30 cellular contexts compared by ENCODE assay signal in the genomic region with DNA sequence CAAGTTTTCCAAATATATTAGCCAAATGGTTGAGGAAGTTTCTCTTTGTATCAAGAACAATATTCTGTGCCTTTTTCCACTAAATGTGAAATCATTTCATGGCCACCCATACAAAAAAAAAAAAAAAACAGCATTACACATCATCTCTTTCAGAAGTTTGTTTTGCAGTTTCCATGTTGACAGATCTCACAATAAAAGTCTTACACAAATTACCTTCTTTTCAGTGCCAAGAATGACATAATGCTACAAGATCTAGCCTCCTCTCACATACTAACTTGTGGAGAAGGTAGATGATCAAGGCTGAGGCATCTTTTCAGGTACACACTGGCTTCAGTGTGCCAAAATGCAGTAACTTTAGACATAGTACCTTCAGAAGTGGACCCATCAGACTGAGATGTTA. TPM values are rescaled to one million over a fixed set of nuclear protein-coding genes. Genes with fewer than 3 reads are reported as not detected.
DNase-seq lines count a peak whose midpoint lies in the region; ATAC-seq, FAIRE-seq and TF ChIP-seq lines count a peak whose summit lies in the region.
"Had no signal": no experiment of that assay in that cellular context is flagged by ENCODE, and none has a peak within 500 bp of the region (broad histone marks: within the 10 kb centered on the region; RNA-seq: fewer than 3 reads in every experiment).

No MANE protein-coding gene starts in this region.

- no peaks in the 10 kb centered on the region for H3K27me3 ChIP-seq in bronchial epithelial cell (ENCODE audit: control insufficient read depth, insufficient read depth, low read length)
- H3K27me3 ChIP-seq in WERI-Rb-1 (ENCODE audit: insufficient read depth, low read depth, severe bottlenecking) = no peaks in the 10 kb centered on the region
- H3K27me3 ChIP-seq: spleen, thyroid gland had no signal

- H3K4me3 Mint-ChIP-seq in activated CD4-positive, alpha-beta memory T cell treated with anti-CD3 and anti-CD28 coated beads for 36 hours = no peak overlapping the region
- H3K4me3 Mint-ChIP-seq: activated B cell treated with CpG ODN at 0.5 μM for 24 hours; CD8-positive, alpha-beta memory T cell; naive B cell; T-helper 2 cell treated with Interferon-gamma antibody and Interleukin-4, amounts not matched to agents 5 μg/mL and 100 μg/mL, for 36 hours had no signal

- H3K4me1 Mint-ChIP-seq in activated CD4-positive, alpha-beta memory T cell treated with anti-CD3 and anti-CD28 coated beads for 36 hours (ENCODE audit: low read depth) = no peaks in the 10 kb centered on the region
- H3K4me1 Mint-ChIP-seq: activated B cell treated with CpG ODN at 0.5 μM for 24 hours; CD8-positive, alpha-beta memory T cell; naive B cell had no signal

- H3K36me3 Mint-ChIP-seq in activated CD4-positive, alpha-beta memory T cell treated with anti-CD3 and anti-CD28 coated beads for 36 hours = no peaks in the 10 kb centered on the region
- H3K36me3 Mint-ChIP-seq: CD8-positive, alpha-beta memory T cell; naive B cell had no signal

- intact Hi-C loops in activated CD4-positive, alpha-beta memory T cell treated with anti-CD3 and anti-CD28 coated beads for 36 hours (cut with micrococcal nuclease) = no loop called here

- DNase-seq in GM04503 (ENCODE audit: low read depth) (peak; percentile 42), M059J (ENCODE audit: low read depth) (peak; percentile 56), bronchial epithelial cell (ENCODE audit: low read depth) (peak; percentile 55), kidney glomerular epithelial cell (lab: John Stamatoyannopoulos, UW) (peak; percentile 40), HEK293T (ENCODE audit: extremely low spot score) (no peak), WERI-Rb-1 (no peak)
- DNase-seq in activated CD4-positive, alpha-beta memory T cell treated with anti-CD3 and anti-CD28 coated beads for 36 hours = no peak
- DNase-seq: activated B cell treated with CpG ODN at 0.5 μM for 24 hours; activated CD4-positive, alpha-beta T cell treated with anti-CD3 and anti-CD28 coated beads, Interleukin-2, amount 50 U/mL, for 48 hours; activated effector memory CD4-positive, alpha-beta T cell treated with anti-CD3 and anti-CD28 coated beads, Interleukin-2, amount 50 U/mL, for 16 hours; AML-193; caudate nucleus; CD8-positive, alpha-beta memory T cell; DMS153; islet precursor cell; KG1; mesenchymal stem cell; naive B cell; NCI-H187; retina; RPMI8226; spleen; stimulated activated CD4-positive, alpha-beta T cell treated with anti-CD3 and anti-CD28 coated beads, Interleukin-4, amount 100 ng/mL, for 24 hours; stimulated activated naive CD8-positive, alpha-beta T cell treated with anti-CD3 and anti-CD28 coated beads, Interleukin-15, Interleukin-2, amounts not matched to agents 100 U/mL and 50 U/mL, for 24 hours; thyroid gland had no signal

- no peak overlapping the region for H3K4me3 ChIP-seq in bronchial epithelial cell (ENCODE audit: low read depth, low read length)
- no peak overlapping the region for H3K4me3 ChIP-seq in WERI-Rb-1 (ENCODE audit: low read depth, low read length)
- H3K4me3 ChIP-seq: SK-N-MC, spleen, thyroid gland had no signal

- ATAC-seq in SK-N-SH treated with all-trans-retinoic acid at 6 μM for 48 hours = no peak
- ATAC-seq: stimulated activated naive CD8-positive, alpha-beta T cell treated with anti-CD3 and anti-CD28 coated beads, Interleukin-15, Interleukin-2, amounts not matched to agents 100 U/mL and 50 U/mL, for 24 hours had no signal

- no peak overlapping the region for H3K27ac Mint-ChIP-seq in activated CD4-positive, alpha-beta memory T cell treated with anti-CD3 and anti-CD28 coated beads for 36 hours
- H3K27ac Mint-ChIP-seq: activated B cell treated with CpG ODN at 0.5 μM for 24 hours; CD8-positive, alpha-beta memory T cell; naive B cell; T-helper 2 cell treated with Interferon-gamma antibody and Interleukin-4, amounts not matched to agents 5 μg/mL and 100 μg/mL, for 36 hours had no signal

- no peaks in the 10 kb centered on the region for H3K9me3 ChIP-seq in WERI-Rb-1 (ENCODE audit: severe bottlenecking)
- H3K9me3 ChIP-seq: spleen, thyroid gland had no signal

- TF ChIP-seq CTCF in bronchial epithelial cell (IDR thresholded peaks at IDR 0.05; ENCODE audit: insufficient read depth, low read length, severe bottlenecking) (no peak), WERI-Rb-1 (IDR thresholded peaks at IDR 0.05; ENCODE audit: low read depth, low read length) (no peak)

- no peaks in the 10 kb centered on the region for H3K36me3 ChIP-seq in bronchial epithelial cell (ENCODE audit: control insufficient read depth, insufficient read depth, low read length)
- H3K36me3 ChIP-seq in WERI-Rb-1 = no peaks in the 10 kb centered on the region
- H3K36me3 ChIP-seq: spleen, thyroid gland had no signal

- FAIRE-seq in bronchial epithelial cell (lab: Jason Lieb, UNC) = no peak
- FAIRE-seq: endothelial cell of umbilical vein, GM12892 had no signal

- no peaks in the 10 kb centered on the region for H3K27me3 Mint-ChIP-seq in activated CD4-positive, alpha-beta memory T cell treated with anti-CD3 and anti-CD28 coated beads for 36 hours
- H3K27me3 Mint-ChIP-seq: activated B cell treated with CpG ODN at 0.5 μM for 24 hours; CD8-positive, alpha-beta memory T cell; naive B cell had no signal

- no peaks in the 10 kb centered on the region for H3K9me3 Mint-ChIP-seq in activated CD4-positive, alpha-beta memory T cell treated with anti-CD3 and anti-CD28 coated beads for 36 hours
- H3K9me3 Mint-ChIP-seq: activated B cell treated with CpG ODN at 0.5 μM for 24 hours, naive B cell had no signal

- H3K27ac ChIP-seq in WERI-Rb-1 = no peak overlapping the region
- H3K27ac ChIP-seq: SK-N-MC, spleen, thyroid gland had no signal

- CTCF ChIA-PET in HEK293T (lab: Yijun Ruan, JAX) = no interaction called here
- CTCF ChIA-PET in activated CD4-positive, alpha-beta memory T cell treated with anti-CD3 and anti-CD28 coated beads for 36 hours (lab: Charles Lee) = no interaction called here

- POLR2A ChIA-PET in HEK293T (lab: Yijun Ruan, JAX) = no interaction called here
- POLR2A ChIA-PET in activated CD4-positive, alpha-beta memory T cell treated with anti-CD3 and anti-CD28 coated beads for 36 hours (lab: Charles Lee) = no interaction called here

TF ChIP-seq in HEK293T, 16 proteins besides CTCF, POLR2A, EP300 and RAD21:
- no peak for TF ChIP-seq L3MBTL2 (conservative IDR thresholded peaks at IDR 0.05)
- TF ChIP-seq ARNT (IDR thresholded peaks at IDR 0.05) = no peak
- TF ChIP-seq BHLHE40 (IDR thresholded peaks at IDR 0.05; ENCODE audit: borderline replicate concordance) = no peak
- no peak for TF ChIP-seq FOXM1 (IDR thresholded peaks at IDR 0.05; ENCODE audit: borderline replicate concordance)
- TF ChIP-seq FOXK2 (IDR thresholded peaks at IDR 0.05) = no peak
- no peak for TF ChIP-seq SP1 (IDR thresholded peaks at IDR 0.05)
- no peak for TF ChIP-seq TARDBP (IDR thresholded peaks at IDR 0.05)
- TF ChIP-seq ZNF384 (IDR thresholded peaks at IDR 0.05) = no peak
- TF ChIP-seq HDGF (IDR thresholded peaks at IDR 0.05; ENCODE audit: borderline replicate concordance) = no peak
- no peak for TF ChIP-seq FOXA1 (IDR thresholded peaks at IDR 0.05)
- TF ChIP-seq, protein P1, sequence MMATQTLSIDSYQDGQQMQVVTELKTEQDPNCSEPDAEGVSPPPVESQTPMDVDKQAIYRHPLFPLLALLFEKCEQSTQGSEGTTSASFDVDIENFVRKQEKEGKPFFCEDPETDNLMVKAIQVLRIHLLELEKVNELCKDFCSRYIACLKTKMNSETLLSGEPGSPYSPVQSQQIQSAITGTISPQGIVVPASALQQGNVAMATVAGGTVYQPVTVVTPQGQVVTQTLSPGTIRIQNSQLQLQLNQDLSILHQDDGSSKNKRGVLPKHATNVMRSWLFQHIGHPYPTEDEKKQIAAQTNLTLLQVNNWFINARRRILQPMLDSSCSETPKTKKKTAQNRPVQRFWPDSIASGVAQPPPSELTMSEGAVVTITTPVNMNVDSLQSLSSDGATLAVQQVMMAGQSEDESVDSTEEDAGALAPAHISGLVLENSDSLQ (IDR thresholded peaks at IDR 0.05) = no peak
- no peak for TF ChIP-seq NFRKB (IDR thresholded peaks at IDR 0.05)
- no peak for TF ChIP-seq CTBP1 (IDR thresholded peaks at IDR 0.05; ENCODE audit: borderline replicate concordance)
- no peak for TF ChIP-seq LEF1 (IDR thresholded peaks at IDR 0.05; ENCODE audit: borderline replicate concordance)
- TF ChIP-seq ELF4 (IDR thresholded peaks at IDR 0.05) = no peak
- TF ChIP-seq SUZ12 (IDR thresholded peaks at IDR 0.05) = no peak

TF ChIP-seq in SK-N-SH treated with all-trans-retinoic acid at 6 μM for 48 hours, 23 proteins besides CTCF, POLR2A, EP300 and RAD21 (continues in another document):
- TF ChIP-seq SNAI2 (CRISPR knock-in tag; IDR thresholded peaks at IDR 0.05) = no peak
- TF ChIP-seq POU6F1 (CRISPR knock-in tag; IDR thresholded peaks at IDR 0.05; ENCODE audit: borderline replicate concordance, low read depth) = no peak
- no peak for TF ChIP-seq OSR1 (CRISPR knock-in tag; IDR thresholded peaks at IDR 0.05)
- TF ChIP-seq TCF4 (CRISPR knock-in tag; IDR thresholded peaks at IDR 0.05; ENCODE audit: borderline replicate concordance) = no peak
- TF ChIP-seq ZFP30 (CRISPR knock-in tag; IDR thresholded peaks at IDR 0.05) = no peak
- TF ChIP-seq ZNF8 (CRISPR knock-in tag; IDR thresholded peaks at IDR 0.05) = no peak
- TF ChIP-seq BACH2 (CRISPR knock-in tag; IDR thresholded peaks at IDR 0.05; ENCODE audit: borderline replicate concordance) = no peak
- no peak for TF ChIP-seq ZNF70 (CRISPR knock-in tag; IDR thresholded peaks at IDR 0.05)
- TF ChIP-seq ZNF565 (CRISPR knock-in tag; conservative IDR thresholded peaks at IDR 0.05; ENCODE audit: low read depth) = no peak

RNA-seq across cellular contexts. Expression of gene PRKD1, which starts 35.3 kb away (rescaled TPM):
- total RNA-seq in M059J (2014; rRNA removed; shearing (Covaris generic)) = 5.8 TPM in 2 replicates
- total RNA-seq in bronchial epithelial cell = 0.53 and 1.0 TPM in 2 replicates
- not detected for total RNA-seq in activated CD4-positive, alpha-beta memory T cell treated with anti-CD3 and anti-CD28 coated beads for 36 hours
- total RNA-seq: CD8-positive, alpha-beta memory T cell had no signal

Comparison
In these comparisons a context has a peak if more than half of its experiments do, and no peak if none do; other contexts are left out.
1. DNase-seq: peak in GM04503 (single experiment), M059J (single experiment), bronchial epithelial cell (single experiment) and kidney glomerular epithelial cell (single experiment); none in HEK293T (single experiment), WERI-Rb-1 (single experiment) and activated CD4-positive, alpha-beta memory T cell treated with anti-CD3 and anti-CD28 coated beads for 36 hours (single experiment).